22 cellular contexts compared by ENCODE assay signal in genomic region chr18:627211-627610, GRCh38. TPM values are rescaled to one million over a fixed set of nuclear protein-coding genes. Genes with fewer than 3 reads are reported as not detected.
DNase-seq lines count a peak whose midpoint lies in the region; ATAC-seq and TF ChIP-seq lines count a peak whose summit lies in the region.
"Had no signal": no experiment of that assay in that cellular context is flagged by ENCODE, and none has a peak within 500 bp of the region (broad histone marks: within the 10 kb centered on the region; RNA-seq: fewer than 3 reads in every experiment).

No MANE protein-coding gene starts in this region.

- no peaks in the 10 kb centered on the region for H3K36me3 ChIP-seq in GM23248 (ENCODE audit: low read depth)
- no peaks in the 10 kb centered on the region for H3K36me3 ChIP-seq in heart right ventricle
- H3K36me3 ChIP-seq: BLaER1 had no signal

- H3F3A ChIP-seq in GM23248 (ENCODE audit: insufficient read depth): peaks cover 6% of the 10 kb centered on the region; the same call in 1 of the 2 replicates

- ATAC-seq in GM19395 (IDR thresholded peaks at IDR 0.05; ENCODE audit: unreplicated experiment): no peak
- ATAC-seq in heart right ventricle: no peak

- H3K4me3 ChIP-seq in GM23248 (no peak overlapping the region), cardiac fibroblast (replicated peaks in 1 of 2; ENCODE audit: low read depth in 2 of 2, low read length in 2 of 2) (no peak overlapping the region), fibroblast of the aortic adventitia (ENCODE audit: low read depth, low read length) (no peak overlapping the region), heart right ventricle (no peak overlapping the region)
- H3K4me3 ChIP-seq: BLaER1 had no signal

- H3K9me2 ChIP-seq in GM23248 (ENCODE audit: insufficient read depth): no peaks in the 10 kb centered on the region
- H3K9me2 ChIP-seq: SK-N-SH had no signal

- H3K9me3 ChIP-seq in GM23248 (ENCODE audit: low read depth) (no peaks in the 10 kb centered on the region), heart right ventricle (no peaks in the 10 kb centered on the region)
- H3K9me3 ChIP-seq: BLaER1, SK-N-SH had no signal

- no peaks in the 10 kb centered on the region for H4K20me1 ChIP-seq in GM23248 (ENCODE audit: insufficient read depth)
- H4K20me1 ChIP-seq: BLaER1 had no signal

- WGBS in GM23248 (ENCODE audit: low coverage in 1 of 2, low lambda C conversion rate in 2 of 2, missing lambda C conversion rate in 2 of 2), 2 experiments: 1 to 4% methylated on average over 2 of the region's 2 CpGs
- WGBS in heart right ventricle, 2 donors: 64 to 65% methylated on average over 2 of the region's 2 CpGs

- TF ChIP-seq CTCF in cardiac fibroblast (IDR thresholded peaks at IDR 0.05; ENCODE audit: low read depth, low read length) (no peak), fibroblast of the aortic adventitia (IDR thresholded peaks at IDR 0.05; ENCODE audit: insufficient read depth, low read length) (no peak), heart right ventricle (IDR thresholded peaks at IDR 0.05) (no peak)

- DNase-seq in GM23248 (peak; percentile 48), cardiac fibroblast (ENCODE audit: low read depth in 2 of 2) (peak; percentile 11 to 42), fibroblast of the aortic adventitia (ENCODE audit: low read depth) (peak; percentile 64), AG08396 (ENCODE audit: low spot score) (no peak), heart right ventricle (no peak)
- DNase-seq in stimulated activated CD4-positive, alpha-beta T cell treated with anti-CD3 and anti-CD28 coated beads, Interleukin-12 subunit alpha, Interleukin-12 subunit beta, amount 100 ng/mL, for 4 hours: no peak
- DNase-seq: CD4-positive, alpha-beta memory T cell; DMS153; GF-D8; KG1; NCI-H1417 treated with DMSO at 0.1 percent for 48 hours; NCI-H187 treated with DMSO at 0.1 percent for 48 hours; NCI-H226; NCI-H524; NCI-H82; SHP77; SK-N-SH had no signal

- no peak overlapping the region for H2AFZ ChIP-seq in GM23248

- intact Hi-C loops in heart right ventricle (cut with DNase I): loop anchor here in 4 of 10 donors (5.0 to 10.0 kb wide), 5 partner anchors 78 to 210 kb away; no protein-coding TSS in a partner anchor

- in situ Hi-C loops in GM23248 (cut with MboI): loop anchor here (5.0 kb wide), 1 partner anchor 205 kb away; no protein-coding TSS in a partner anchor

- no peak overlapping the region for H3K4me2 ChIP-seq in GM23248 (ENCODE audit: unreplicated experiment)
- H3K4me2 ChIP-seq: BLaER1, SK-N-SH had no signal

- H3K27me3 ChIP-seq in GM23248 (replicated peaks; ENCODE audit: insufficient read depth): no peaks in the 10 kb centered on the region
- H3K27me3 ChIP-seq in heart right ventricle: peaks cover 0 to 10% (median 0%) of the 10 kb centered on the region in 7 donors
- H3K27me3 ChIP-seq: BLaER1 had no signal

- no peaks in the 10 kb centered on the region for H3K4me1 ChIP-seq in GM23248 (ENCODE audit: insufficient read depth)
- no peaks in the 10 kb centered on the region for H3K4me1 ChIP-seq in heart right ventricle
- H3K4me1 ChIP-seq: BLaER1 had no signal

- no peaks in the 10 kb centered on the region for H3K79me2 ChIP-seq in GM23248 (ENCODE audit: insufficient read depth)

- H3K27ac ChIP-seq in GM23248 (no peak overlapping the region), heart right ventricle (no peak overlapping the region)
- H3K27ac ChIP-seq: BLaER1 had no signal

- no peak overlapping the region for H3K9ac ChIP-seq in GM23248
- H3K9ac ChIP-seq: BLaER1, SK-N-SH had no signal

RNA-seq across cellular contexts. Expression of gene TYMS, which starts 30.2 kb away (rescaled TPM):
- total RNA-seq in GM23248 (2014; rRNA removed; shearing (Covaris generic)): 16.8 and 17.7 TPM in 2 replicates
- 71.5 and 72.8 TPM in 2 replicates for polyA plus RNA-seq in GM23248 (2016; fragmentation: Nextera tagmentation; extraction: Ambion mirVana)
- 1.1 and 25.7 TPM in 2 replicates for total RNA-seq in fibroblast of the aortic adventitia (ENCODE audit: low replicate concordance)
- 10 to 100 TPM in 1 of 10 donors, 1 to 10 TPM in 8, under 1 TPM in 1; 0.91 to 16.7 (median 2.2) TPM for total RNA-seq in heart right ventricle
- polyA plus RNA-seq in heart right ventricle: 1 to 10 TPM in 1 of 2 donors, under 1 TPM in 1; 0.80 to 1.0 TPM
- total RNA-seq: CD4-positive, alpha-beta memory T cell had no signal

RNA-seq across cellular contexts. Expression of gene CLUL1, which starts 30.4 kb away (rescaled TPM):
- not detected in 2 replicates for total RNA-seq in GM23248 (2014; rRNA removed; shearing (Covaris generic))
- polyA plus RNA-seq in GM23248 (2016; fragmentation: Nextera tagmentation; extraction: Ambion mirVana) (not detected in 2 replicates), heart right ventricle (not detected)
- total RNA-seq in fibroblast of the aortic adventitia (ENCODE audit: low replicate concordance) (0.27 TPM in 1 of 2 replicates, not detected in the other), heart right ventricle (not detected)
- total RNA-seq: CD4-positive, alpha-beta memory T cell had no signal
- polyA plus RNA-seq: AG04450; CD4-positive, alpha-beta memory T cell had no signal

RNA-seq across cellular contexts. Expression of gene CETN1, which starts 47.0 kb away (rescaled TPM):
- not detected in 2 replicates for total RNA-seq in GM23248 (2014; rRNA removed; shearing (Covaris generic))
- polyA plus RNA-seq in GM23248 (2016; fragmentation: Nextera tagmentation; extraction: Ambion mirVana) (not detected in 2 replicates), heart right ventricle (not detected)
- total RNA-seq in fibroblast of the aortic adventitia (ENCODE audit: low replicate concordance) (not detected in 2 replicates), heart right ventricle (not detected)
- total RNA-seq: CD4-positive, alpha-beta memory T cell; H4; RPMI7951 had no signal
- polyA plus RNA-seq: AG04450; CD4-positive, alpha-beta memory T cell; SK-N-SH had no signal

Comparison
In these comparisons a context has a peak if more than half of its experiments do, and no peak if none do; other contexts are left out.
1. DNase-seq: peak in GM23248 (single experiment), cardiac fibroblast (2 of 2) and fibroblast of the aortic adventitia (single experiment); none in stimulated activated CD4-positive, alpha-beta T cell treated with anti-CD3 and anti-CD28 coated beads, Interleukin-12 subunit alpha, Interleukin-12 subunit beta, amount 100 ng/mL, for 4 hours (single experiment), AG08396 (single experiment) and heart right ventricle (0 of 2).